In genomic region chr1:67134692-67135091, GRCh38 we compare ENCODE assay signal across 9 cellular contexts. TPM values are rescaled to one million over a fixed set of nuclear protein-coding genes. Genes with fewer than 3 reads are reported as not detected.
DNase-seq lines count a peak whose midpoint lies in the region; ATAC-seq and TF ChIP-seq lines count a peak whose summit lies in the region.
"Had no signal": no experiment of that assay in that cellular context is flagged by ENCODE, and none has a peak within 500 bp of the region (broad histone marks: within the 10 kb centered on the region; RNA-seq: fewer than 3 reads in every experiment).

Gene C1orf141 (minus strand): TSS chr1:67134970. CDS start chr1:67127240, 7,730 bp downstream.

- no peaks in the 10 kb centered on the region for H3K36me3 Mint-ChIP-seq in activated naive CD4-positive, alpha-beta T cell treated with anti-CD3 and anti-CD28 coated beads, Interleukin-2, amount 50 U/mL, for 72 hours

- DNase-seq in GM23248 (peak; percentile 49), right cardiac atrium (peak in 2 of 3 donors; percentile 58 to 69), sciatic nerve (ENCODE audit: low spot score) (no peak), DMS 273 (lab: John Stamatoyannopoulos, UW; ENCODE audit: unreplicated experiment) (no peak), MM.1S (no peak), NCI-H2196 treated with DMSO at 0.1 percent for 48 hours (lab: John Stamatoyannopoulos, UW; ENCODE audit: unreplicated experiment) (no peak)
- no peak for DNase-seq in activated naive CD4-positive, alpha-beta T cell treated with anti-CD3 and anti-CD28 coated beads, Interleukin-2, amount 50 U/mL, for 72 hours (ENCODE audit: low spot score in 2 of 2)

- no peaks in the 10 kb centered on the region for H3K9me2 ChIP-seq in GM23248 (ENCODE audit: insufficient read depth)
- no peaks in the 10 kb centered on the region for H3K9me2 ChIP-seq in MM.1S (replicated peaks; ENCODE audit: insufficient read depth, low read length)

- H3K4me2 ChIP-seq in GM23248 (ENCODE audit: unreplicated experiment) (peak within 1 kb of the TSS; percentile 73), MM.1S (ENCODE audit: low read depth, low read length) (no peak within 1 kb of the TSS)

- H3F3A ChIP-seq in GM23248 (ENCODE audit: insufficient read depth), result peaks cover 15% of the 10 kb centered on the region
- no peaks in the 10 kb centered on the region for H3F3A ChIP-seq in MM.1S (ENCODE audit: insufficient read depth, low read length)

- no peaks in the 10 kb centered on the region for H3K9me3 ChIP-seq in GM23248 (ENCODE audit: low read depth)
- H3K9me3 ChIP-seq in right cardiac atrium (ENCODE audit: control insufficient read depth, low read length), result no peaks in the 10 kb centered on the region
- no peaks in the 10 kb centered on the region for H3K9me3 ChIP-seq in MM.1S (replicated peaks; ENCODE audit: insufficient read depth, low read length)

- H3K79me2 ChIP-seq in GM23248 (ENCODE audit: insufficient read depth) (no peaks in the 10 kb centered on the region), MM.1S (ENCODE audit: low read length) (no peaks in the 10 kb centered on the region)

- no peaks in the 10 kb centered on the region for H3K36me3 ChIP-seq in GM23248 (ENCODE audit: low read depth)
- no peaks in the 10 kb centered on the region for H3K36me3 ChIP-seq in MM.1S (replicated peaks; ENCODE audit: insufficient read depth, low read length)

- peak; percentile 33 to 48 for ATAC-seq in activated naive CD4-positive, alpha-beta T cell treated with anti-CD3 and anti-CD28 coated beads, Interleukin-2, amount 50 U/mL, for 72 hours
- ATAC-seq in right cardiac atrium, result peak; percentile 56 to 80
- peak; percentile 81 for ATAC-seq in sciatic nerve
- ATAC-seq in HG03025 (IDR thresholded peaks at IDR 0.05; ENCODE audit: low FRiP score, unreplicated experiment), result no peak

- H3K4me1 ChIP-seq in GM23248 (ENCODE audit: insufficient read depth) (peaks cover 17% of the 10 kb centered on the region), right cardiac atrium (ENCODE audit: control insufficient read depth, insufficient read depth, low read length) (no peaks in the 10 kb centered on the region), MM.1S (ENCODE audit: low read length) (no peaks in the 10 kb centered on the region)

- H3K27me3 ChIP-seq in GM23248 (replicated peaks; ENCODE audit: insufficient read depth) (no peaks in the 10 kb centered on the region), right cardiac atrium (ENCODE audit: control insufficient read depth, insufficient read depth) (peaks cover 3% of the 10 kb centered on the region), MM.1S (replicated peaks; ENCODE audit: insufficient read depth, low read length) (no peaks in the 10 kb centered on the region)

- WGBS in GM23248 (ENCODE audit: low coverage in 1 of 2, low lambda C conversion rate in 2 of 2, missing lambda C conversion rate in 2 of 2), 2 experiments, result 10 to 14% methylated on average over 28 of the region's 28 CpGs
- WGBS in right cardiac atrium, result 26% methylated on average over 28 of the region's 28 CpGs

- H3K4me3 ChIP-seq in GM23248, result peak within 1 kb of the TSS; percentile 56
- H3K4me3 ChIP-seq in right cardiac atrium (ENCODE audit: low read length), result no peak within 1 kb of the TSS
- no peak within 1 kb of the TSS for H3K4me3 ChIP-seq in MM.1S (ENCODE audit: low read length)

- H3K27ac ChIP-seq in GM23248 (peak within 1 kb of the TSS; percentile 84), right cardiac atrium (ENCODE audit: low read length) (no peak within 1 kb of the TSS), MM.1S (ENCODE audit: low read length) (no peak within 1 kb of the TSS)

- intact Hi-C loops in right cardiac atrium (cut with DNase I) (no loop called here), sciatic nerve (cut with DNase I) (no loop called here)

- H3K9me3 Mint-ChIP-seq in activated naive CD4-positive, alpha-beta T cell treated with anti-CD3 and anti-CD28 coated beads, Interleukin-2, amount 50 U/mL, for 72 hours, result no peaks in the 10 kb centered on the region

- H3K9ac ChIP-seq in GM23248, result peak within 1 kb of the TSS; percentile 54
- H3K9ac ChIP-seq in MM.1S (ENCODE audit: low read length), result no peak within 1 kb of the TSS

- H2AFZ ChIP-seq in GM23248 (peak within 1 kb of the TSS; percentile 67), MM.1S (ENCODE audit: low read length) (no peak within 1 kb of the TSS)

- H4K20me1 ChIP-seq in GM23248 (ENCODE audit: insufficient read depth), result no peaks in the 10 kb centered on the region
- H4K20me1 ChIP-seq in MM.1S (ENCODE audit: insufficient read depth, low read length), result no peaks in the 10 kb centered on the region

- in situ Hi-C loops in GM23248 (cut with MboI), result no loop called here

- H3K27ac Mint-ChIP-seq in activated naive CD4-positive, alpha-beta T cell treated with anti-CD3 and anti-CD28 coated beads, Interleukin-2, amount 50 U/mL, for 72 hours, result no peak within 1 kb of the TSS

- TF ChIP-seq CTCF in MM.1S (IDR thresholded peaks at IDR 0.05; ENCODE audit: low read length), result no peak

RNA-seq across cellular contexts. Expression of gene C1orf141, which starts in this region (rescaled TPM):
- not detected in 2 replicates for total RNA-seq in GM23248 (2014; rRNA removed; shearing (Covaris generic))
- polyA plus RNA-seq in GM23248 (2016; fragmentation: Nextera tagmentation; extraction: Ambion mirVana), result not detected in 2 replicates
- under 1 TPM in 1 of 2 donors, not detected in 1; 0.41 TPM for total RNA-seq in activated naive CD4-positive, alpha-beta T cell treated with anti-CD3 and anti-CD28 coated beads, Interleukin-2, amount 50 U/mL, for 72 hours
- total RNA-seq in right cardiac atrium, result not detected
- polyA plus RNA-seq in right cardiac atrium, result not detected
- not detected for total RNA-seq in sciatic nerve
- total RNA-seq: activated CD8-positive, alpha-beta memory T cell treated with anti-CD3 and anti-CD28 coated beads for 36 hours had no signal

Comparison
In these comparisons a context has a peak if more than half of its experiments do, and no peak if none do; other contexts are left out.
1. Peak in DNase-seq, H3K4me3 ChIP-seq, H3K27ac ChIP-seq, H3K9ac ChIP-seq and H3K4me2 ChIP-seq in GM23248; RNA of the gene not detected or under 1 TPM.
2. Peak in ATAC-seq in activated naive CD4-positive, alpha-beta T cell treated with anti-CD3 and anti-CD28 coated beads, Interleukin-2, amount 50 U/mL, for 72 hours; RNA of the gene not detected or under 1 TPM.
3. Peak in DNase-seq and ATAC-seq in right cardiac atrium; RNA of the gene not detected or under 1 TPM.
4. Peak in ATAC-seq in sciatic nerve; RNA of the gene not detected or under 1 TPM.